8 cellular contexts compared by ENCODE assay signal in the genomic region with DNA sequence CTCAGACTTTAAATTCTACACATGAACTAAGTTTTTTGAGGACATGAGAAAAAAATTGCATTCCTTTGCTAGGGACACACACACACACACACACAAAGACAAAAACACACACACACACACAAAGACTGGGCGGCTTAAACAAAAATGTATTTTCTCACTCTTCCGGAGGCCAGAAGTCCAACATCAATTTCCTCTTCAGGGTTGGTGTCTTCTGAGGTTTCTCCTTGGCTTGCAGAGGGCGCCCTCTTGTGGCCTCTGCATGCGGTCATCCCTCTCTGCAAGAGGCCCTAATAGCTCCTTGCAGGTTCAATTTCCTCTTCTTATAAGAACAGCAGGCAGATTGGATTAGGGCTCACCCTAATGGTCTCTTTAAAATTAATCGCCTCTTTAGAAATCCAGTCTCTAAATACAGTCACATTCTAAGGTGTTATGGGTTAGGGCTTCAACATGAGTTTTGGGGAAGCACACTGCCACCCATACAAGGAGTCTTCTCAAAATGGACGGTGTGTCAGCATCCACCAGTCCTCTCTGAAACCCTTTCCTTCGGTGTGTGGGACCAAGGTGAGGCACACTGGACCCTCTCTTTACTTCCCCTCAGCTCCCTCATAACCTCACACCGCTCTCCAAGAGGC.
DNase-seq lines count a peak whose midpoint lies in the region; ATAC-seq and TF ChIP-seq lines count a peak whose summit lies in the region.

No MANE protein-coding gene starts in this region.

- POLR2A ChIA-PET in activated CD4-positive, alpha-beta T cell treated with anti-CD3 and anti-CD28 coated beads, Interleukin-2, amount 10 ng/mL, durations not matched to agents 7 days and 5 days (lab: Charles Lee) = interaction anchor here (0.6 kb wide), 1 partner anchor 333 kb away, joined by 3 read pairs; no protein-coding TSS in a partner anchor

- peak; percentile 80 for TF ChIP-seq CTCF in CD14-positive monocyte (IDR thresholded peaks at IDR 0.05)
- TF ChIP-seq CTCF in left lung (IDR thresholded peaks at IDR 0.05) = peak; percentile 74 to 93

- H3K4me1 ChIP-seq in left lung = peaks cover 3 to 13% of the 10 kb centered on the region in 2 donors

- H3K27me3 ChIP-seq in left lung = no peaks in the 10 kb centered on the region

- no peaks in the 10 kb centered on the region for H3K9me3 Mint-ChIP-seq in CD14-positive monocyte
- H3K9me3 Mint-ChIP-seq in activated CD4-positive, alpha-beta T cell treated with anti-CD3 and anti-CD28 coated beads, Interleukin-2, amount 10 ng/mL, durations not matched to agents 7 days and 5 days = no peaks in the 10 kb centered on the region

- H3K9me3 ChIP-seq in left lung = no peaks in the 10 kb centered on the region

- peak overlapping the region in 1 of 2 donors; percentile 68 for H3K27ac ChIP-seq in left lung

- intact Hi-C loops in CD14-positive monocyte (cut with micrococcal nuclease) (loop anchor here (5.0 to 10.0 kb wide), 3 partner anchors 332 to 512 kb away; no protein-coding TSS in a partner anchor), left lung (cut with DNase I) (loop anchor here in 1 of 2 donors (5.0 kb wide), 1 partner anchor 332 kb away; no protein-coding TSS in a partner anchor)

- H3K36me3 ChIP-seq in left lung = no peaks in the 10 kb centered on the region

- CTCF ChIA-PET in activated CD4-positive, alpha-beta T cell treated with anti-CD3 and anti-CD28 coated beads, Interleukin-2, amount 10 ng/mL, durations not matched to agents 7 days and 5 days (lab: Charles Lee) = interaction anchor here (0.6 to 3.3 kb wide), 41 partner anchors 9 to 857 kb away, joined by 3 to 33 read pairs (median 4); no protein-coding TSS in a partner anchor

- H3K4me1 Mint-ChIP-seq in CD14-positive monocyte = peaks cover 18% of the 10 kb centered on the region
- peaks cover 27% of the 10 kb centered on the region for H3K4me1 Mint-ChIP-seq in activated CD4-positive, alpha-beta T cell treated with anti-CD3 and anti-CD28 coated beads, Interleukin-2, amount 10 ng/mL, durations not matched to agents 7 days and 5 days

- ATAC-seq in GM19372 (IDR thresholded peaks at IDR 0.05; ENCODE audit: low read depth, unreplicated experiment) (peak; percentile 77), HG03520 (IDR thresholded peaks at IDR 0.05; ENCODE audit: unreplicated experiment) (peak; percentile 82), left lung (peak; percentile 97)

- H3K27ac Mint-ChIP-seq in CD14-positive monocyte = peak overlapping the region; percentile 63 to 88 (median 84)
- H3K27ac Mint-ChIP-seq in activated CD4-positive, alpha-beta T cell treated with anti-CD3 and anti-CD28 coated beads, Interleukin-2, amount 10 ng/mL, durations not matched to agents 7 days and 5 days = peak overlapping the region; percentile 92

- peak overlapping the region; percentile 93 to 96 for H3K4me3 Mint-ChIP-seq in CD14-positive monocyte
- H3K4me3 Mint-ChIP-seq in activated CD4-positive, alpha-beta T cell treated with anti-CD3 and anti-CD28 coated beads, Interleukin-2, amount 10 ng/mL, durations not matched to agents 7 days and 5 days = peak overlapping the region; percentile 77

- H3K27me3 Mint-ChIP-seq in CD14-positive monocyte (ENCODE audit: low read depth in 3 of 3) = peaks cover 0 to 7% (median 6%) of the 10 kb centered on the region in 3 donors
- H3K27me3 Mint-ChIP-seq in activated CD4-positive, alpha-beta T cell treated with anti-CD3 and anti-CD28 coated beads, Interleukin-2, amount 10 ng/mL, durations not matched to agents 7 days and 5 days = no peaks in the 10 kb centered on the region

- DNase-seq in CD14-positive monocyte (ENCODE audit: low spot score) = peak; percentile 85
- peak; percentile 87 for DNase-seq in NCI-H524 treated with DMSO at 0.1 percent for 48 hours (lab: John Stamatoyannopoulos, UW)
- DNase-seq in activated CD4-positive, alpha-beta T cell treated with anti-CD3 and anti-CD28 coated beads, Interleukin-2, amount 10 ng/mL, durations not matched to agents 7 days and 5 days = peak; percentile 88
- DNase-seq in dermis blood vessel endothelial cell = peak; percentile 93
- DNase-seq in left lung = peak; percentile 84 to 93
- peak; percentile 74 to 81 for DNase-seq in stimulated activated CD4-positive, alpha-beta T cell treated with anti-CD3 and anti-CD28 coated beads, Interleukin-2, amount 100 ng/mL, for 48 hours

- H3K4me3 ChIP-seq in left lung = peak overlapping the region in 1 of 2 donors; percentile 35

- H3K36me3 Mint-ChIP-seq in CD14-positive monocyte = no peaks in the 10 kb centered on the region
- no peaks in the 10 kb centered on the region for H3K36me3 Mint-ChIP-seq in activated CD4-positive, alpha-beta T cell treated with anti-CD3 and anti-CD28 coated beads, Interleukin-2, amount 10 ng/mL, durations not matched to agents 7 days and 5 days (ENCODE audit: low read depth)
